ENCODE assay signal across 8 cellular contexts in genomic region chr13:42041017-42041683, GRCh38. TPM values are rescaled to one million over a fixed set of nuclear protein-coding genes. Genes with fewer than 3 reads are reported as not detected.
DNase-seq lines count a peak whose midpoint lies in the region; ATAC-seq and TF ChIP-seq lines count a peak whose summit lies in the region.

No MANE protein-coding gene starts in this region.

- DNase-seq in EL (peak; percentile 66), cardiac fibroblast (ENCODE audit: low read depth in 2 of 2) (peak; percentile 53 to 58), islet precursor cell (peak; percentile 73), mesenteric fat pad (ENCODE audit: low spot score) (no peak)
- DNase-seq in Jurkat, Clone E6-1 (ENCODE audit: low read depth, low spot score), result no peak
- DNase-seq in stimulated activated CD4-positive, alpha-beta T cell treated with anti-CD3 and anti-CD28 coated beads, Interleukin-12 subunit alpha, Interleukin-12 subunit beta, amount 100 ng/mL, for 24 hours (ENCODE audit: low read depth in 2 of 2), result peak; percentile 21 to 41

- H3K9me3 Mint-ChIP-seq in T-helper 1 cell treated with Interleukin-12 subunit alpha and Interleukin-12 subunit beta and Interleukin-4 antibody, amounts not matched to agents 30 μg/mL and 1 μg/mL, for 36 hours, result no peaks in the 10 kb centered on the region

- H3K4me3 ChIP-seq in Jurkat, Clone E6-1 (ENCODE audit: low read length), result peak overlapping the region; percentile 74
- peak overlapping the region; percentile 84 to 89 for H3K4me3 ChIP-seq in cardiac fibroblast (replicated peaks in 1 of 2; ENCODE audit: low read depth in 2 of 2, low read length in 2 of 2)

- H3K4me3 Mint-ChIP-seq in T-helper 1 cell treated with Interleukin-12 subunit alpha and Interleukin-12 subunit beta and Interleukin-4 antibody, amounts not matched to agents 30 μg/mL and 1 μg/mL, for 36 hours, result peak overlapping the region; percentile 86

- peaks cover 48% of the 10 kb centered on the region for H3K27me3 Mint-ChIP-seq in T-helper 1 cell treated with Interleukin-12 subunit alpha and Interleukin-12 subunit beta and Interleukin-4 antibody, amounts not matched to agents 30 μg/mL and 1 μg/mL, for 36 hours (ENCODE audit: low read depth)

- TF ChIP-seq CTCF in cardiac fibroblast (IDR thresholded peaks at IDR 0.05; ENCODE audit: low read depth, low read length), result no peak

- H3K27ac Mint-ChIP-seq in T-helper 1 cell treated with Interleukin-12 subunit alpha and Interleukin-12 subunit beta and Interleukin-4 antibody, amounts not matched to agents 30 μg/mL and 1 μg/mL, for 36 hours, result peak overlapping the region; percentile 74

- H3K36me3 Mint-ChIP-seq in T-helper 1 cell treated with Interleukin-12 subunit alpha and Interleukin-12 subunit beta and Interleukin-4 antibody, amounts not matched to agents 30 μg/mL and 1 μg/mL, for 36 hours (ENCODE audit: low read depth), result no peaks in the 10 kb centered on the region

- peaks cover 13% of the 10 kb centered on the region for H3K4me1 Mint-ChIP-seq in T-helper 1 cell treated with Interleukin-12 subunit alpha and Interleukin-12 subunit beta and Interleukin-4 antibody, amounts not matched to agents 30 μg/mL and 1 μg/mL, for 36 hours (ENCODE audit: low read depth)

- peak; percentile 34 for ATAC-seq in GM21447 (IDR thresholded peaks at IDR 0.05; ENCODE audit: unreplicated experiment)

RNA-seq across cellular contexts. Expression of gene DGKH, which starts 7.3 kb away (rescaled TPM):
- polyA plus RNA-seq in Jurkat, Clone E6-1 (2012; ENCODE audit: insufficient read depth, insufficient read length), result 3.7 TPM
- total RNA-seq in mesenteric fat pad, result 11.8 TPM

Comparison
In these comparisons a context has a peak if more than half of its experiments do, and no peak if none do; other contexts are left out.
1. DNase-seq: peak in EL (single experiment), cardiac fibroblast (2 of 2), islet precursor cell (single experiment) and stimulated activated CD4-positive, alpha-beta T cell treated with anti-CD3 and anti-CD28 coated beads, Interleukin-12 subunit alpha, Interleukin-12 subunit beta, amount 100 ng/mL, for 24 hours (2 of 2); none in Jurkat, Clone E6-1 (single experiment) and mesenteric fat pad (single experiment).